In genomic region chr1:236141447-236142357, GRCh38 we compare ENCODE assay signal across 8 cellular contexts. TPM values are rescaled to one million over a fixed set of nuclear protein-coding genes. Genes with fewer than 3 reads are reported as not detected.
DNase-seq lines count a peak whose midpoint lies in the region; ATAC-seq lines count a peak whose summit lies in the region.

No MANE protein-coding gene starts in this region.

- H3K27ac ChIP-seq in SJCRH30: no peak overlapping the region

- no peaks in the 10 kb centered on the region for H3K9me3 ChIP-seq in SJCRH30 (replicated peaks)

- H3K4me3 ChIP-seq in SJCRH30: peak overlapping the region; percentile 56

- H3K27me3 ChIP-seq in SJCRH30: no peaks in the 10 kb centered on the region; the same call in 1 of the 2 replicates

- DNase-seq in A172 (ENCODE audit: low spot score) (peak; percentile 28), ELF-1 (ENCODE audit: low read depth, low spot score) (peak; percentile 72), SJCRH30 (peak; percentile 39 to 58), dedifferentiated amniotic fluid mesenchymal stem cell (ENCODE audit: extremely low spot score) (peak; percentile 27), left lobe of liver (ENCODE audit: low spot score) (no peak)
- peak; percentile 35 for DNase-seq in stimulated activated naive CD8-positive, alpha-beta T cell treated with anti-CD3 and anti-CD28 coated beads, Interleukin-15, Interleukin-2, amounts not matched to agents 100 U/mL and 50 U/mL, for 24 hours

- ATAC-seq in HG03103 (IDR thresholded peaks at IDR 0.05; ENCODE audit: low read depth, unreplicated experiment): peak; percentile 24
- ATAC-seq in left lobe of liver: peak; percentile 61
- ATAC-seq in stimulated activated naive CD8-positive, alpha-beta T cell treated with anti-CD3 and anti-CD28 coated beads, Interleukin-15, Interleukin-2, amounts not matched to agents 100 U/mL and 50 U/mL, for 24 hours: no peak
- no peak for ATAC-seq in HG03097 (IDR thresholded peaks at IDR 0.05; ENCODE audit: low FRiP score, unreplicated experiment)

- H3K36me3 ChIP-seq in SJCRH30: no peaks in the 10 kb centered on the region

- no peaks in the 10 kb centered on the region for H3K4me1 ChIP-seq in SJCRH30

RNA-seq across cellular contexts. Expression of gene GPR137B, which starts 0.6 kb away (rescaled TPM):
- 10.3 and 17.4 TPM in 2 replicates for total RNA-seq in A172 (2014; rRNA removed; shearing (Covaris generic))
- 7.6 and 8.7 TPM in 2 replicates for total RNA-seq in SJCRH30 (2014; rRNA removed; shearing (Covaris generic))
- 4.5 TPM for total RNA-seq in left lobe of liver

Comparison
In these comparisons a context has a peak if more than half of its experiments do, and no peak if none do; other contexts are left out.
1. ATAC-seq: peak in HG03103 (single experiment) and left lobe of liver (single experiment); none in stimulated activated naive CD8-positive, alpha-beta T cell treated with anti-CD3 and anti-CD28 coated beads, Interleukin-15, Interleukin-2, amounts not matched to agents 100 U/mL and 50 U/mL, for 24 hours (single experiment) and HG03097 (single experiment).